In genomic region chr9:132169672-132170392, GRCh38 we compare ENCODE assay signal across 8 cellular contexts. TPM values are rescaled to one million over a fixed set of nuclear protein-coding genes. Genes with fewer than 3 reads are reported as not detected.
DNase-seq lines count a peak whose midpoint lies in the region; ATAC-seq and TF ChIP-seq lines count a peak whose summit lies in the region.

No MANE protein-coding gene starts in this region.

- no peaks in the 10 kb centered on the region for H3K27me3 ChIP-seq in lung (ENCODE audit: control insufficient read depth, insufficient read depth)

- DNase-seq in NCI-H2081 (lab: John Stamatoyannopoulos, UW) (peak; percentile 30 to 55), NCI-H2081 treated with DMSO at 0.1 percent for 48 hours (lab: John Stamatoyannopoulos, UW) (no peak), NCI-H2196 (lab: John Stamatoyannopoulos, UW; ENCODE audit: unreplicated experiment) (peak; percentile 73), cerebellar cortex (ENCODE audit: low spot score) (peak; percentile 47), lung (ENCODE audit: low spot score) (peak; percentile 55), T1000 (lab: John Stamatoyannopoulos, UW) (no peak)
- peak; percentile 79 for DNase-seq in activated CD4-positive, alpha-beta T cell treated with anti-CD3 and anti-CD28 coated beads for 36 hours

- peak; percentile 58 for ATAC-seq in activated CD4-positive, alpha-beta T cell treated with anti-CD3 and anti-CD28 coated beads for 36 hours
- peak; percentile 48 for ATAC-seq in lung (ENCODE audit: insufficient read depth, low FRiP score)
- ATAC-seq in stimulated activated memory B cell treated with anti-CD40 and anti-IgM and Interleukin-4, amounts not matched to agents 10 μg/mL and 1 μg/mL and 100 μg/mL, for 72 hours = peak; percentile 56

- H3K4me3 Mint-ChIP-seq in activated CD4-positive, alpha-beta T cell treated with anti-CD3 and anti-CD28 coated beads for 36 hours = no peak overlapping the region
- H3K4me3 Mint-ChIP-seq in stimulated activated memory B cell treated with anti-CD40 and anti-IgM and Interleukin-4, amounts not matched to agents 10 μg/mL and 1 μg/mL and 100 μg/mL, for 72 hours = no peak overlapping the region

- 41 to 46% methylated on average over 26 of the region's 26 CpGs for WGBS in lung, 2 donors

- H3K27me3 Mint-ChIP-seq in activated CD4-positive, alpha-beta T cell treated with anti-CD3 and anti-CD28 coated beads for 36 hours = peaks cover 33% of the 10 kb centered on the region
- H3K27me3 Mint-ChIP-seq in stimulated activated memory B cell treated with anti-CD40 and anti-IgM and Interleukin-4, amounts not matched to agents 10 μg/mL and 1 μg/mL and 100 μg/mL, for 72 hours = peaks cover 87% of the 10 kb centered on the region

- H3K27ac ChIP-seq in lung (ENCODE audit: low read depth in 1 of 2, low read length in 1 of 2) = no peak overlapping the region

- no peaks in the 10 kb centered on the region for H3K4me1 ChIP-seq in lung (ENCODE audit: control insufficient read depth in 2 of 2, insufficient read depth in 2 of 2, low read length in 2 of 2)

- no peaks in the 10 kb centered on the region for H3K36me3 ChIP-seq in lung (ENCODE audit: control insufficient read depth in 2 of 2, insufficient read depth in 2 of 2, low read length in 2 of 2)

- CTCF ChIA-PET in activated CD4-positive, alpha-beta T cell treated with anti-CD3 and anti-CD28 coated beads for 36 hours (lab: Charles Lee) = interaction anchor here (0.5 to 5.9 kb wide), 25 partner anchors 12 to 427 kb away, joined by 3 to 76 read pairs (median 3); no protein-coding TSS in a partner anchor

- no peaks in the 10 kb centered on the region for H3K36me3 Mint-ChIP-seq in activated CD4-positive, alpha-beta T cell treated with anti-CD3 and anti-CD28 coated beads for 36 hours (ENCODE audit: low read depth)
- no peaks in the 10 kb centered on the region for H3K36me3 Mint-ChIP-seq in stimulated activated memory B cell treated with anti-CD40 and anti-IgM and Interleukin-4, amounts not matched to agents 10 μg/mL and 1 μg/mL and 100 μg/mL, for 72 hours

- no peaks in the 10 kb centered on the region for H3K9me3 Mint-ChIP-seq in activated CD4-positive, alpha-beta T cell treated with anti-CD3 and anti-CD28 coated beads for 36 hours (ENCODE audit: low read depth)
- H3K9me3 Mint-ChIP-seq in stimulated activated memory B cell treated with anti-CD40 and anti-IgM and Interleukin-4, amounts not matched to agents 10 μg/mL and 1 μg/mL and 100 μg/mL, for 72 hours = peaks cover 6% of the 10 kb centered on the region

- H3K4me3 ChIP-seq in lung = no peak overlapping the region

- POLR2A ChIA-PET in activated CD4-positive, alpha-beta T cell treated with anti-CD3 and anti-CD28 coated beads for 36 hours (lab: Charles Lee) = no interaction called here

- intact Hi-C loops in activated CD4-positive, alpha-beta T cell treated with anti-CD3 and anti-CD28 coated beads for 36 hours (cut with DNase I, micrococcal nuclease) = loop anchor here (1.0 to 5.0 kb wide), 6 partner anchors 66 to 408 kb away; no protein-coding TSS in a partner anchor

- H3K4me1 Mint-ChIP-seq in activated CD4-positive, alpha-beta T cell treated with anti-CD3 and anti-CD28 coated beads for 36 hours = no peaks in the 10 kb centered on the region
- H3K4me1 Mint-ChIP-seq in stimulated activated memory B cell treated with anti-CD40 and anti-IgM and Interleukin-4, amounts not matched to agents 10 μg/mL and 1 μg/mL and 100 μg/mL, for 72 hours = no peaks in the 10 kb centered on the region

- H3K9me3 ChIP-seq in lung (ENCODE audit: control insufficient read depth in 2 of 2, insufficient read depth in 1 of 2, low read length in 1 of 2) = no peaks in the 10 kb centered on the region

- H3K27ac Mint-ChIP-seq in activated CD4-positive, alpha-beta T cell treated with anti-CD3 and anti-CD28 coated beads for 36 hours = no peak overlapping the region
- no peak overlapping the region for H3K27ac Mint-ChIP-seq in stimulated activated memory B cell treated with anti-CD40 and anti-IgM and Interleukin-4, amounts not matched to agents 10 μg/mL and 1 μg/mL and 100 μg/mL, for 72 hours

- TF ChIP-seq CTCF in lung (IDR thresholded peaks at IDR 0.05; ENCODE audit: control extremely low read depth, extremely low read depth) = peak; percentile 58

RNA-seq across cellular contexts. Expression of gene NTNG2, which starts 8.0 kb away (rescaled TPM):
- 1 to 10 TPM; 1.8 to 2.0 TPM for total RNA-seq in activated CD4-positive, alpha-beta T cell treated with anti-CD3 and anti-CD28 coated beads for 36 hours
- 1 to 10 TPM; 2.2 to 4.4 TPM for total RNA-seq in lung
- 1 to 10 TPM; 2.2 to 2.8 TPM for polyA plus RNA-seq in lung

Comparison
In these comparisons a context has a peak if more than half of its experiments do, and no peak if none do; other contexts are left out.
1. DNase-seq: peak in NCI-H2081 (2 of 2), NCI-H2196 (single experiment), activated CD4-positive, alpha-beta T cell treated with anti-CD3 and anti-CD28 coated beads for 36 hours (single experiment), cerebellar cortex (single experiment) and lung (single experiment); none in NCI-H2081 treated with DMSO at 0.1 percent for 48 hours (single experiment) and T1000 (single experiment).
2. Peak in every context shown above with its lines, with median percentiles within 50 percentile points of each other: ATAC-seq.